ENCODE assay signal across 18 cellular contexts in the genomic region with DNA sequence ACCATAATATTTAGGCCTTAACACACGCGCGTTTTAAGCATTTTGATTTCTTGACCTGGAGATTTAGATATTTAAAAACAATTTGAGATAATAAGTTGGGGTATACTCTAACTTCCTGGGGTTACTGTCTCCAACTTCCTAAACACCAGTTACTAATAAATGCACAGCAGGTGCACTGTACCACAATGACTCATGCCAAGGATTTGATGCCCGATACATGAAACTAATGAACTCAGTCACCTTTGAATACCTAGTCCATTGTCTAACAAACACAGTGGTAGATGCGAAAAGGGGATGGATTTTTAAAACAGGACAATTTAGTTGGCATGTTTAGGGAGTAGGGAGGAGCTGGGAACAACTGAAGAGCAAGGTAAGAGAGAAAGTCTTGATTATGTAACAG. TPM values are rescaled to one million over a fixed set of nuclear protein-coding genes. Genes with fewer than 3 reads are reported as not detected.
DNase-seq lines count a peak whose midpoint lies in the region; FAIRE-seq and TF ChIP-seq lines count a peak whose summit lies in the region.
"Had no signal": no experiment of that assay in that cellular context is flagged by ENCODE, and none has a peak within 500 bp of the region (broad histone marks: within the 10 kb centered on the region; RNA-seq: fewer than 3 reads in every experiment).

No MANE protein-coding gene starts in this region.

- POLR2A ChIA-PET in RWPE1 (lab: Yijun Ruan, JAX; ENCODE audit: low non-redundant PET), result no interaction called here

- TF ChIP-seq POLR2A in GM12891 (IDR thresholded peaks at IDR 0.05; ENCODE audit: low read depth, low read length), result no peak
- TF ChIP-seq POLR2A in prostate gland (IDR thresholded peaks at IDR 0.05), result no peak

- no peaks in the 10 kb centered on the region for H3K9me3 ChIP-seq in prostate gland

- FAIRE-seq in GM12891 (lab: Jason Lieb, UNC), result peak; percentile 61
- FAIRE-seq: G401.6 had no signal

- no peaks in the 10 kb centered on the region for H3K27me3 ChIP-seq in prostate gland (replicated peaks; ENCODE audit: insufficient read depth)

- DNase-seq in GM12891 (ENCODE audit: insufficient read length, low spot score) (no peak), HT1080 (ENCODE audit: low read depth) (peak; percentile 13), RWPE1 (ENCODE audit: low spot score) (peak; percentile 23), kidney tubule cell (ENCODE audit: low spot score) (peak; percentile 20), dermis blood vessel endothelial cell (no peak), HT-29 (ENCODE audit: low spot score) (no peak), prostate gland (ENCODE audit: low spot score) (no peak)
- DNase-seq: AML-193, H9, Kasumi-1, NCI-H187, SHP77, T-cell had no signal

- no peak for TF ChIP-seq CTCF in RWPE1 (conservative IDR thresholded peaks at IDR 0.05; ENCODE audit: low read depth)
- no peak for TF ChIP-seq CTCF in prostate gland (IDR thresholded peaks at IDR 0.05)

- no peak overlapping the region for H3K4me3 ChIP-seq in prostate gland
- H3K4me3 ChIP-seq: SK-N-MC had no signal

- intact Hi-C loops in prostate gland (cut with DNase I), result no loop called here

- no peaks in the 10 kb centered on the region for H3K4me1 ChIP-seq in prostate gland (replicated peaks)

- no peaks in the 10 kb centered on the region for H3K36me3 ChIP-seq in prostate gland

- 98% methylated on average over 5 of the region's 5 CpGs for WGBS in prostate gland

- CTCF ChIA-PET in RWPE1 (lab: Yijun Ruan, JAX), result no interaction called here

- H3K27ac ChIP-seq in RWPE1 (no peak overlapping the region), prostate gland (no peak overlapping the region)
- H3K27ac ChIP-seq: C4-2B, HL-60, SK-N-MC had no signal

TF ChIP-seq in GM12891, 5 proteins besides CTCF, POLR2A, EP300 and RAD21:
- TF ChIP-seq PAX5 (IDR thresholded peaks at IDR 0.05; ENCODE audit: insufficient read depth, low read length, severe bottlenecking) (no peak), TAF1 (IDR thresholded peaks at IDR 0.05; ENCODE audit: low read depth, low read length) (no peak), POLR2AphosphoS5 (IDR thresholded peaks at IDR 0.05; ENCODE audit: low read depth, low read length) (no peak), POU2F2 (IDR thresholded peaks at IDR 0.05; ENCODE audit: low read depth, low read length) (no peak), SPI1 (IDR thresholded peaks at IDR 0.05; ENCODE audit: low read depth, low read length) (no peak)
TF ChIP-seq in GM12891: peak in this region for 0.

RNA-seq across cellular contexts. Expression of a gene that starts 21.2 kb away (rescaled TPM):
- polyA plus RNA-seq in GM12891 (2012; ENCODE audit: low read depth, missing spikeins), result 2.6 TPM
- 1.0 TPM in 1 of 2 replicates, not detected in the other for total RNA-seq in HT1080 (2014; rRNA removed; shearing (Covaris generic))
- not detected in 2 replicates for polyA plus RNA-seq in HT1080 (2015; cell fraction: cytosol; rRNA removed)
- polyA plus RNA-seq in HT1080 (2015; cell fraction: nucleus; rRNA removed), result 0.09 and 0.43 TPM in 2 replicates
- 1.0 and 3.1 TPM in 2 replicates for total RNA-seq in dermis blood vessel endothelial cell
- total RNA-seq in HT-29 (2014; rRNA removed; shearing (Covaris generic)), result 0.36 and 0.91 TPM in 2 replicates
- 10 to 100 TPM; 13.2 to 39.5 TPM for total RNA-seq in prostate gland
- total RNA-seq: OCI-LY7 had no signal

Comparison
In these comparisons a context has a peak if more than half of its experiments do, and no peak if none do; other contexts are left out.
1. DNase-seq: peak in HT1080 (single experiment), RWPE1 (single experiment) and kidney tubule cell (single experiment); none in GM12891 (single experiment), dermis blood vessel endothelial cell (single experiment), HT-29 (single experiment) and prostate gland (single experiment).